In genomic region chr1:221263831-221264767, GRCh38 we compare ENCODE assay signal across 8 cellular contexts.
A peak's percentile ranks its signal among the peaks of the same experiment; 100 is the strongest.
DNase-seq lines count a peak whose midpoint lies in the region; ATAC-seq, FAIRE-seq and TF ChIP-seq lines count a peak whose summit lies in the region.

No MANE protein-coding gene starts in this region.

- peaks cover 7% of the 10 kb centered on the region for H3K9me3 ChIP-seq in mucosa of descending colon
- H3K9me3 ChIP-seq in suprapubic skin, result no peaks in the 10 kb centered on the region

- no peaks in the 10 kb centered on the region for H3K4me1 Mint-ChIP-seq in endothelial cell (ENCODE audit: unreplicated experiment)

- H3K27ac Mint-ChIP-seq in endothelial cell (ENCODE audit: unreplicated experiment), result no peak overlapping the region

- peaks cover 7% of the 10 kb centered on the region for H3K36me3 Mint-ChIP-seq in endothelial cell (ENCODE audit: low read depth, unreplicated experiment)

- no peaks in the 10 kb centered on the region for H3K27me3 ChIP-seq in suprapubic skin

- no peak overlapping the region for H3K4me3 ChIP-seq in mucosa of descending colon
- H3K4me3 ChIP-seq in suprapubic skin, result no peak overlapping the region

- H3K4me3 Mint-ChIP-seq in endothelial cell (ENCODE audit: unreplicated experiment), result no peak overlapping the region

- DNase-seq in AG20443 (ENCODE audit: low spot score), result peak; percentile 77
- DNase-seq in NCI-H146 (lab: John Stamatoyannopoulos, UW), result peak; percentile 82
- DNase-seq in endothelial cell (ENCODE audit: low spot score), result peak; percentile 40
- peak in 1 of 3 donors; percentile 69 for DNase-seq in mucosa of descending colon
- DNase-seq in suprapubic skin (ENCODE audit: low spot score in 2 of 2), result peak in 1 of 2 donors; percentile 61

- no peaks in the 10 kb centered on the region for H3K36me3 ChIP-seq in mucosa of descending colon (ENCODE audit: low read depth)
- no peaks in the 10 kb centered on the region for H3K36me3 ChIP-seq in suprapubic skin

- FAIRE-seq in TTC549 (lab: Jason Lieb, UNC), result peak; percentile 13

- WGBS in suprapubic skin, result 69% methylated on average over 9 of the region's 9 CpGs

- no peak for TF ChIP-seq POLR2A in suprapubic skin (IDR thresholded peaks at IDR 0.05)

- TF ChIP-seq EP300 in suprapubic skin (IDR thresholded peaks at IDR 0.05), result no peak

- TF ChIP-seq CTCF in endothelial cell (IDR thresholded peaks at IDR 0.05; ENCODE audit: unreplicated experiment), result peak; percentile 19
- no peak for TF ChIP-seq CTCF in mucosa of descending colon (IDR thresholded peaks at IDR 0.05)
- TF ChIP-seq CTCF in suprapubic skin (IDR thresholded peaks at IDR 0.05), result peak; percentile 36 to 48

- no peak overlapping the region for H3K27ac ChIP-seq in suprapubic skin

- H3K4me1 ChIP-seq in mucosa of descending colon (ENCODE audit: low read depth), result peaks cover 2% of the 10 kb centered on the region
- no peaks in the 10 kb centered on the region for H3K4me1 ChIP-seq in suprapubic skin

- intact Hi-C loops in mucosa of descending colon (cut with DNase I, micrococcal nuclease), result loop anchor here in 1 of 2 donors (10.0 kb wide), 1 partner anchor 171 kb away; no protein-coding TSS in a partner anchor

- H3K9me3 Mint-ChIP-seq in endothelial cell (ENCODE audit: unreplicated experiment), result peaks cover 9% of the 10 kb centered on the region

- H3K27me3 Mint-ChIP-seq in endothelial cell (ENCODE audit: unreplicated experiment), result peaks cover 5% of the 10 kb centered on the region

- peak; percentile 94 for ATAC-seq in GM18499 (IDR thresholded peaks at IDR 0.05; ENCODE audit: insufficient read depth, unreplicated experiment)
- peak; percentile 96 for ATAC-seq in HG02870 (IDR thresholded peaks at IDR 0.05; ENCODE audit: unreplicated experiment)
- peak; percentile 28 for ATAC-seq in mucosa of descending colon

Comparison
In these comparisons a context has a peak if more than half of its experiments do, and no peak if none do; other contexts are left out.
1. ATAC-seq: peak in every context shown above with its lines; median percentile 96 in HG02870; 94 in GM18499; 28 in mucosa of descending colon.